ENCODE assay signal across 14 cellular contexts in the genomic region with DNA sequence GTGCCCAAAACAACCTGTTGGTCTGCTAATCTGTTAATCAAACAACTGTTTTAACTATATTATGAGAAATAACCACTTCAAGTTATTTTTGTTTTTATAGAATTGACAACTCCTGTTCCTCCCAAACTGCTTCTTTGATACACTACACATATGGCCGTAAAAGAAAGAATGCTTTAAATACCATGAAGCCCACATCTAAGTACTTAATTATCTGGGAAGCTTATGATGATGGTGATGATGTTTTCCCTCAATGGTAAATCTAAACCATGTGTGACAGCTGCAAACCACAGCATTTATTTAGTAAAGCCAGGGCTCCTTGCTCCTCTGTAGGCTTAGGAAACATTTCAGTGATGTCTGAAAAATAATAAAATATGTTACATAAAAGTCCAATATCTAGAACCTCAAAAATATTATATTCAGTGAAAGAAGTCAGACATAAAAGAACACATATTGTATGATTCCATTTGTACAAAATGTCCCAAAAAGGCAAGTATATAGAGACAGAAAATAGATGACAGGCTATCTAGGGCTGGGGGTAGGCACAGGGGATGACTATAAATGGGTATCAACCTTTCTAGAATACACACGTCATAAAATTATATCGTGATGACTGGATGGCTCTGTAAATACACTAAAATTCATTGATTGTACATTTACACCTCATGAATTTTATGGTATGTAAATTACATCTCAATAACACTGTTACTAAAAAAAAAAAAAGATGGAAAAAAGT.
DNase-seq lines count a peak whose midpoint lies in the region; ATAC-seq and TF ChIP-seq lines count a peak whose summit lies in the region.
"Had no signal": no experiment of that assay in that cellular context is flagged by ENCODE, and none has a peak within 500 bp of the region (broad histone marks: within the 10 kb centered on the region; RNA-seq: fewer than 3 reads in every experiment).

No MANE protein-coding gene starts in this region.

- no peaks in the 10 kb centered on the region for H3K27me3 ChIP-seq in effector memory CD4-positive, alpha-beta T cell (replicated peaks; ENCODE audit: control insufficient read depth, insufficient read depth, low read length, poor library complexity, severe bottlenecking)

- no peak overlapping the region for H3K27ac Mint-ChIP-seq in activated CD8-positive, alpha-beta T cell treated with anti-CD3 and anti-CD28 coated beads for 36 hours

- peak overlapping the region; percentile 30; the same call in 1 of the 2 replicates for H3K27ac ChIP-seq in SK-N-MC
- H3K27ac ChIP-seq in effector memory CD4-positive, alpha-beta T cell (ENCODE audit: insufficient read depth, low read length, poor library complexity, severe bottlenecking): no peak overlapping the region

- H3K9ac ChIP-seq in SK-N-MC (ENCODE audit: insufficient read length): no peak overlapping the region

- peak; percentile 12 for DNase-seq in AG04449 (ENCODE audit: low read depth, low spot score)
- peak; percentile 55 for DNase-seq in SK-N-MC (ENCODE audit: low read depth, low spot score)
- peak; percentile 39 for DNase-seq in fibroblast of the conjunctiva (ENCODE audit: low read depth)
- DNase-seq in effector memory CD4-positive, alpha-beta T cell: no peak
- DNase-seq in NCI-H446 treated with DMSO at 0.1 percent for 48 hours (lab: John Stamatoyannopoulos, UW): no peak
- no peak for DNase-seq in Right ventricle myocardium superior
- DNase-seq in activated CD8-positive, alpha-beta T cell treated with anti-CD3 and anti-CD28 coated beads for 36 hours: no peak
- DNase-seq: activated CD4-positive, CD25-positive, alpha-beta regulatory T cell; H9; KG1; NCI-H1417 treated with DMSO at 0.1 percent for 48 hours; NCI-H345 had no signal

- H3K9me3 ChIP-seq in SK-N-MC (ENCODE audit: low read depth, low read length): no peaks in the 10 kb centered on the region
- no peaks in the 10 kb centered on the region for H3K9me3 ChIP-seq in effector memory CD4-positive, alpha-beta T cell (ENCODE audit: control insufficient read depth, low read length)

- H3K36me3 Mint-ChIP-seq in activated CD8-positive, alpha-beta T cell treated with anti-CD3 and anti-CD28 coated beads for 36 hours (ENCODE audit: low read depth): no peaks in the 10 kb centered on the region

- no peaks in the 10 kb centered on the region for H3K4me1 ChIP-seq in effector memory CD4-positive, alpha-beta T cell (ENCODE audit: control insufficient read depth, insufficient read depth, low read length, poor library complexity, severe bottlenecking)

- no peaks in the 10 kb centered on the region for H3K9me3 Mint-ChIP-seq in activated CD8-positive, alpha-beta T cell treated with anti-CD3 and anti-CD28 coated beads for 36 hours
- H3K9me3 Mint-ChIP-seq: H9, neural crest cell had no signal

- intact Hi-C loops in Right ventricle myocardium superior (cut with DNase I): no loop called here
- intact Hi-C loops in activated CD8-positive, alpha-beta T cell treated with anti-CD3 and anti-CD28 coated beads for 36 hours (cut with micrococcal nuclease): no loop called here

- CTCF ChIA-PET in AG04449 (lab: Yijun Ruan, JAX): no interaction called here
- CTCF ChIA-PET in activated CD8-positive, alpha-beta T cell treated with anti-CD3 and anti-CD28 coated beads for 36 hours (lab: Charles Lee): no interaction called here

- no peak overlapping the region for H3K4me3 Mint-ChIP-seq in activated CD8-positive, alpha-beta T cell treated with anti-CD3 and anti-CD28 coated beads for 36 hours
- H3K4me3 Mint-ChIP-seq: H9, neural crest cell had no signal

- ATAC-seq in GM21526 (IDR thresholded peaks at IDR 0.05; ENCODE audit: low FRiP score, unreplicated experiment) (peak; percentile 37), Right ventricle myocardium superior (ENCODE audit: poor library complexity) (no peak)
- ATAC-seq in activated CD8-positive, alpha-beta T cell treated with anti-CD3 and anti-CD28 coated beads for 36 hours: no peak

- H3K27me3 Mint-ChIP-seq in activated CD8-positive, alpha-beta T cell treated with anti-CD3 and anti-CD28 coated beads for 36 hours: no peaks in the 10 kb centered on the region

- H3K36me3 ChIP-seq in SK-N-MC (ENCODE audit: insufficient read depth, low read length): no peaks in the 10 kb centered on the region
- H3K36me3 ChIP-seq in effector memory CD4-positive, alpha-beta T cell (ENCODE audit: control insufficient read depth, insufficient read depth, low read length): no peaks in the 10 kb centered on the region

- no peaks in the 10 kb centered on the region for H3K4me1 Mint-ChIP-seq in activated CD8-positive, alpha-beta T cell treated with anti-CD3 and anti-CD28 coated beads for 36 hours (ENCODE audit: low read depth)

- H3K4me3 ChIP-seq in AG04449 (ENCODE audit: low read depth, low read length): no peak overlapping the region
- no peak overlapping the region for H3K4me3 ChIP-seq in SK-N-MC
- no peak overlapping the region for H3K4me3 ChIP-seq in effector memory CD4-positive, alpha-beta T cell (ENCODE audit: insufficient read depth, low read depth, low read length, poor library complexity, severe bottlenecking)

- TF ChIP-seq CTCF in AG04449 (IDR thresholded peaks at IDR 0.05; ENCODE audit: insufficient read depth, low read length, missing control alignments): no peak
- TF ChIP-seq CTCF in activated CD8-positive, alpha-beta T cell treated with anti-CD3 and anti-CD28 coated beads for 36 hours (IDR thresholded peaks at IDR 0.05): no peak

- POLR2A ChIA-PET in AG04449 (lab: Yijun Ruan, JAX): no interaction called here
- POLR2A ChIA-PET in activated CD8-positive, alpha-beta T cell treated with anti-CD3 and anti-CD28 coated beads for 36 hours (lab: Charles Lee): no interaction called here

Comparison
In these comparisons a context has a peak if more than half of its experiments do, and no peak if none do; other contexts are left out.
1. DNase-seq: peak in AG04449 (single experiment), SK-N-MC (single experiment) and fibroblast of the conjunctiva (single experiment); none in effector memory CD4-positive, alpha-beta T cell (0 of 3), NCI-H446 treated with DMSO at 0.1 percent for 48 hours (single experiment), Right ventricle myocardium superior (single experiment) and activated CD8-positive, alpha-beta T cell treated with anti-CD3 and anti-CD28 coated beads for 36 hours (single experiment).